ENCODE assay signal across 7 cellular contexts in genomic region chrX:18424482-18425198, GRCh38. TPM values are rescaled to one million over a fixed set of nuclear protein-coding genes. Genes with fewer than 3 reads are reported as not detected.
DNase-seq lines count a peak whose midpoint lies in the region; ATAC-seq, FAIRE-seq and TF ChIP-seq lines count a peak whose summit lies in the region.

No MANE protein-coding gene starts in this region.

- ATAC-seq in GM18867 (IDR thresholded peaks at IDR 0.05; ENCODE audit: unreplicated experiment) (peak; percentile 26), HG03432 (IDR thresholded peaks at IDR 0.05; ENCODE audit: unreplicated experiment) (peak; percentile 22), GM12878 (peak; percentile 52), HG03280 (IDR thresholded peaks at IDR 0.05; ENCODE audit: unreplicated experiment) (no peak)

- H3K4me3 ChIP-seq in SJCRH30 = peak overlapping the region; percentile 91
- peak overlapping the region; percentile 16; the same call in 1 of the 2 replicates for H3K4me3 ChIP-seq in GM12878
- H3K4me3 ChIP-seq in iPS-15b (ENCODE audit: low read depth, low read length) = peak overlapping the region; percentile 78
- peak overlapping the region; percentile 73 for H3K4me3 ChIP-seq in skeletal muscle cell (ENCODE audit: low read depth, low read length)

- H3K36me3 ChIP-seq in SJCRH30 (no peaks in the 10 kb centered on the region), GM12878 (ENCODE audit: control insufficient read depth in 2 of 2, insufficient read depth in 2 of 2, low read length in 1 of 2) (no peaks in the 10 kb centered on the region), iPS-15b (ENCODE audit: control insufficient read depth, insufficient read depth, low read length) (no peaks in the 10 kb centered on the region)

- POLR2A ChIA-PET in GM12878 (lab: Charles Lee) = interaction anchor here (0.6 to 1.9 kb wide), 2 partner anchors 107 to 432 kb away, joined by 6 to 7 read pairs; no protein-coding TSS in a partner anchor

- TF ChIP-seq EP300 in GM12878 (IDR thresholded peaks at IDR 0.05; ENCODE audit: borderline replicate concordance in 1 of 2, control insufficient read depth in 1 of 2, low read depth in 2 of 2, low read length in 2 of 2) = no peak

- no peak for TF ChIP-seq RAD21 in GM12878 (IDR thresholded peaks at IDR 0.05; ENCODE audit: insufficient read depth, low read depth, low read length)

- RAD21 ChIA-PET in GM12878 (lab: Charles Lee; ENCODE audit: unreplicated experiment) = interaction anchor here (1.6 to 1.9 kb wide), 2 partner anchors 431 to 462 kb away, joined by 8 to 12 read pairs; no protein-coding TSS in a partner anchor

- BruUV-seq in GM12878 (replicated peaks; lab: Mats Ljungman, UMichigan) = no TSS peak

- intact Hi-C loops in GM12878 (cut with micrococcal nuclease; ENCODE audit: unreplicated experiment) = loop anchor here (1.0 to 10.0 kb wide), 3 partner anchors 113 to 462 kb away; partner anchors contain the start of gene RS1

- SMC1A ChIA-PET in GM12878 (lab: Charles Lee; ENCODE audit: uncharacterized antibody, unreplicated experiment) = interaction anchor here (0.8 to 2.9 kb wide), 7 partner anchors 14 to 548 kb away, joined by 3 to 9 read pairs (median 4); no protein-coding TSS in a partner anchor

- no peak for TF ChIP-seq CTCF in GM12878 (IDR thresholded peaks at IDR 0.05 in 2 of 3, conservative IDR thresholded peaks at IDR 0.05 in 1 of 3; ENCODE audit: control insufficient read depth in 2 of 3, extremely low read depth in 1 of 3, insufficient read depth in 1 of 3, low read depth in 3 of 3, low read length in 3 of 3)

- CTCF ChIA-PET in GM12878 (lab: Yijun Ruan, JAX) = interaction anchor here (1.1 to 1.5 kb wide), 3 partner anchors 19 to 462 kb away, joined by 3 to 4 read pairs (median 3); no protein-coding TSS in a partner anchor

- 30% methylated on average over 22 of the region's 28 CpGs for WGBS in GM12878 (ENCODE audit: insufficient coverage, insufficient replicate concordance, low lambda C conversion rate, missing lambda C conversion rate)

- in situ Hi-C loops in GM12878 (cut with MboI) = no loop called here

- FAIRE-seq in GM12878 (lab: Jason Lieb, UNC) = peak; percentile 70

- peak; percentile 60 to 75 for DNase-seq in SJCRH30
- DNase-seq in GM12878 (ENCODE audit: low read depth, low spot score) = no peak
- DNase-seq in skeletal muscle cell (ENCODE audit: low read depth) = peak; percentile 32

- no peaks in the 10 kb centered on the region for H3K27me3 ChIP-seq in SJCRH30
- H3K27me3 ChIP-seq in GM12878 (replicated peaks in 1 of 2; ENCODE audit: control insufficient read depth in 2 of 2, insufficient read depth in 2 of 2, low read length in 1 of 2) = 0 out of 4 replicates have a peak, but pooled peaks cover 0 to 2% of the 10 kb centered on the region in 2 experiments
- no peaks in the 10 kb centered on the region for H3K27me3 ChIP-seq in iPS-15b (ENCODE audit: control insufficient read depth, insufficient read depth, low read length)

- H4K20me1 ChIP-seq in GM12878 (ENCODE audit: control insufficient read depth, insufficient read depth) = no peaks in the 10 kb centered on the region

- H3K27ac ChIP-seq in SJCRH30 (peak overlapping the region; percentile 20; the same call in 1 of the 2 replicates), GM12878 (ENCODE audit: control insufficient read depth, insufficient read depth) (no peak overlapping the region)

- no peak overlapping the region for H3K9ac ChIP-seq in GM12878 (ENCODE audit: control insufficient read depth, insufficient read depth, low read length)
- H3K9ac ChIP-seq in iPS-15b (ENCODE audit: low read depth, low read length) = no peak overlapping the region

- peak overlapping the region; percentile 74 for H2AFZ ChIP-seq in GM12878 (ENCODE audit: control insufficient read depth, low read depth, low read length)

- H3K4me1 ChIP-seq in SJCRH30 = no peaks in the 10 kb centered on the region
- peaks cover 2% of the 10 kb centered on the region; the same call in 1 of the 2 replicates for H3K4me1 ChIP-seq in GM12878 (ENCODE audit: control insufficient read depth, insufficient read depth, low read length)
- peaks cover 2% of the 10 kb centered on the region for H3K4me1 ChIP-seq in iPS-15b (ENCODE audit: control insufficient read depth, insufficient read depth, low read length)

- H3K9me3 ChIP-seq in SJCRH30 (replicated peaks) (no peaks in the 10 kb centered on the region), GM12878 (replicated peaks; ENCODE audit: control insufficient read depth, insufficient read depth, low read length) (no peaks in the 10 kb centered on the region; the same call in 2 of the 3 replicates), iPS-15b (ENCODE audit: control insufficient read depth, insufficient read depth, low read length) (no peaks in the 10 kb centered on the region)

- TF ChIP-seq POLR2A in GM12878 (IDR thresholded peaks at IDR 0.05; ENCODE audit: low read depth, low read length) = no peak

- H3K4me2 ChIP-seq in GM12878 (ENCODE audit: control insufficient read depth, insufficient read depth) = peak overlapping the region; percentile 72

- H3K79me2 ChIP-seq in GM12878 (ENCODE audit: control insufficient read depth, insufficient read depth, low read length) = no peaks in the 10 kb centered on the region

TF ChIP-seq in GM12878, 131 proteins besides CTCF, POLR2A, EP300 and RAD21 (continues in another document):
- TF ChIP-seq SRF (IDR thresholded peaks at IDR 0.05; ENCODE audit: low read depth in 2 of 2, low read length in 2 of 2) (no peak), GATAD2B (conservative IDR thresholded peaks at IDR 0.05; ENCODE audit: low read depth) (no peak), E2F8 (IDR thresholded peaks at IDR 0.05; ENCODE audit: low read depth, partially characterized antibody) (no peak), NFIC (IDR thresholded peaks at IDR 0.05; ENCODE audit: low read depth, low read length) (0 out of 2 replicates have a peak, but pooled peaks have one; percentile 21), ATF7 (IDR thresholded peaks at IDR 0.05; ENCODE audit: low read depth) (0 out of 2 replicates have a peak, but pooled peaks have one; percentile 42), PAX5 (IDR thresholded peaks at IDR 0.05; ENCODE audit: borderline replicate concordance, low read depth, low read length) (peak; percentile 77; the same call in 1 of the 2 replicates), HDAC6 (IDR thresholded peaks at IDR 0.05; ENCODE audit: unreplicated experiment) (no peak), SMC3 (IDR thresholded peaks at IDR 0.05; ENCODE audit: borderline replicate concordance, low read length) (no peak), CEBPB (IDR thresholded peaks at IDR 0.05; ENCODE audit: borderline replicate concordance in 1 of 2, low read depth in 2 of 2, low read length in 2 of 2) (no peak), KLF5 (IDR thresholded peaks at IDR 0.05; ENCODE audit: partially characterized antibody) (no peak), CREM (IDR thresholded peaks at IDR 0.05; ENCODE audit: low read depth) (peak; percentile 41; the same call in 1 of the 2 replicates), RUNX3 (IDR thresholded peaks at IDR 0.05; ENCODE audit: low read length) (peak; percentile 35; the same call in 1 of the 2 replicates), ZNF24 (IDR thresholded peaks at IDR 0.05) (no peak), USF1 (IDR thresholded peaks at IDR 0.05; ENCODE audit: borderline replicate concordance, extremely low read length, insufficient read depth, low read depth, low read length) (no peak), SUZ12 (IDR thresholded peaks at IDR 0.05; ENCODE audit: unreplicated experiment) (no peak)

RNA-seq across cellular contexts. Expression of gene CDKL5, which starts 0.8 kb away (rescaled TPM):
- total RNA-seq in SJCRH30 (2014; rRNA removed; shearing (Covaris generic)) = 4.5 and 5.4 TPM in 2 replicates
- 34.6 and 36.4 TPM in 2 replicates for total RNA-seq in GM12878 (2013; cell fraction: nucleolus; rRNA removed)
- total RNA-seq in GM12878 (2014; rRNA removed) (7.3 and 10.2 TPM in 2 replicates), GM12878 (2014; rRNA removed; fragmentation: Illumina TruSeq; extraction: Trizol) (11.2 and 12.4 TPM in 2 replicates), GM12878 (2021) (14.5 and 15.3 TPM in 2 replicates)
- polyA plus RNA-seq in GM12878 (2011; ENCODE audit: low read depth) = 0.59 TPM
- polyA plus RNA-seq in GM12878 (2011; rRNA removed) (1.9 and 2.3 TPM in 2 replicates), GM12878 (2014; fragmentation: Illumina TruSeq; extraction: Trizol) (9.4 and 11.5 TPM in 2 replicates), GM12878 (2014; fragmentation: Nextera tagmentation; extraction: Ambion mirVana) (1 to 10 TPM; 1.4 to 2.3 TPM), GM12878 (2014; rRNA removed) (5.8 and 6.6 TPM in 2 replicates), GM12878 (2016; fragmentation: Nextera tagmentation; extraction: Ambion mirVana) (1 to 10 TPM; 4.9 to 6.0 TPM)
- 0.92 and 1.1 TPM in 2 replicates for polyA plus RNA-seq in GM12878 (2011; cell fraction: cytosol; rRNA removed)
- 1.4 and 1.5 TPM in 2 replicates for polyA plus RNA-seq in GM12878 (2011; cell fraction: nucleus; rRNA removed)
- polyA plus RNA-seq in GM12878 (2012) = 0.93 and 1.0 TPM in 2 replicates
- polyA minus RNA-seq in GM12878 (2011; rRNA and poly(A)+ RNA removed) = 4.9 and 5.2 TPM in 2 replicates
- 1.0 and 1.1 TPM in 2 replicates for polyA minus RNA-seq in GM12878 (2011; cell fraction: cytosol; rRNA and poly(A)+ RNA removed)
- polyA minus RNA-seq in GM12878 (2011; cell fraction: nucleus; rRNA and poly(A)+ RNA removed) = 2.4 and 2.5 TPM in 2 replicates

Comparison
In these comparisons a context has a peak if more than half of its experiments do, and no peak if none do; other contexts are left out.
1. H3K4me3 ChIP-seq: peak in every context shown above with its lines; median percentile 91 in SJCRH30; 78 in iPS-15b; 73 in skeletal muscle cell; 16 in GM12878.